ENCODE assay signal across 9 cellular contexts in the genomic region with DNA sequence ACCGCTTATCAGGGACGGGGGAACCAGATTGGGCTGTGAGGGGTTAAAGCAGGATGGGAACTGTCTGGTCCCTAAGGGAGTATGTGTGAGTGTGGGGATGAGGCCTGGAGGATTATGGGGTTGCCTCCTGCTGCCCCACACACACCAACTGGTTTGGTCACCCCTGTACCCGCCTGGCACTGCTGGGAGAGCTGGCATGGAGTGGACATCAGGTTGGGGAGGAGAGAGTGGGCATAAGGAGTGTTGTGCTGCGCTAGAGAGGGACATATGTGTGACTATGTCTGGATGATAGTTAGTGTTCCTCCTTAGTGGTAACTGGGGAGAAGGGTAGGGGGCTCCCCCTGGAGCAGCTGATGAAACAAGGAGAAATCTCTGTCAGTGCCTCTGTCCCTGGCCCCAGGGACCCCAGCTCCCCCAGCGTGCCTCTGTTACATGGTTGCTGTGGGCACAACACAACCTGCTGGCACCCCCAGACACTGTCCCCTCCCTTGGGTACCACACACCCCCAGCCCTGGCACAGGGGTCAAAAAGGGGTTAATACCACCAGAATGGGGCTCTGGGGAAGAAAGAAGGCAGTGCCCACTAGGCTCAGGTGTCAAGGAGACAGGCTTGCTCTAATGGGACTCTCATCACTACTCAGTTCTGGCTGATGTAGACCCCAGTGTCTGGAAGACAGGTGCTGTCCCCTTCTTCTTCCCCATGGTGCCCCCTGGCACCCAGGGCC. TPM values are rescaled to one million over a fixed set of nuclear protein-coding genes. Genes with fewer than 3 reads are reported as not detected.
DNase-seq lines count a peak whose midpoint lies in the region; ATAC-seq, FAIRE-seq and TF ChIP-seq lines count a peak whose summit lies in the region.
"Had no signal": no experiment of that assay in that cellular context is flagged by ENCODE, and none has a peak within 500 bp of the region (broad histone marks: within the 10 kb centered on the region; RNA-seq: fewer than 3 reads in every experiment).

No MANE protein-coding gene starts in this region.

- H3K27me3 Mint-ChIP-seq in activated CD4-positive, alpha-beta T cell treated with anti-CD3 and anti-CD28 coated beads, Interleukin-2, amount 10 ng/mL, durations not matched to agents 7 days and 5 days, result no peaks in the 10 kb centered on the region

- no peak for TF ChIP-seq RAD21 in GM12878 (IDR thresholded peaks at IDR 0.05; ENCODE audit: insufficient read depth, low read depth, low read length)

- no peaks in the 10 kb centered on the region; a peak in 2 of 4 replicates for H3K36me3 ChIP-seq in GM12878 (ENCODE audit: control insufficient read depth in 2 of 2, insufficient read depth in 2 of 2, low read length in 1 of 2)
- no peaks in the 10 kb centered on the region for H3K36me3 ChIP-seq in right lobe of liver
- H3K36me3 ChIP-seq in tibial nerve, result no peaks in the 10 kb centered on the region

- no peak for DNase-seq in activated CD4-positive, alpha-beta T cell treated with anti-CD3 and anti-CD28 coated beads, Interleukin-2, amount 10 ng/mL, durations not matched to agents 7 days and 5 days
- no peak for DNase-seq in activated CD4-positive, alpha-beta T cell treated with anti-CD3 and anti-CD28 coated beads, Interleukin-2, amount 50 U/mL, for 1 hour
- no peak for DNase-seq in GM12878 (ENCODE audit: low read depth, low spot score)
- peak in 2 of 3 donors; percentile 24 to 50 for DNase-seq in right lobe of liver
- no peak for DNase-seq in tibial nerve (ENCODE audit: low spot score in 2 of 2)
- no peak for DNase-seq in NCI-H1105 (lab: John Stamatoyannopoulos, UW)
- DNase-seq in NCI-H226, result no peak
- DNase-seq: activated CD4-positive, alpha-beta T cell treated with anti-CD3 and anti-CD28 coated beads, Interleukin-2, amount 50 U/mL, for 4 hours had no signal

- H3K9me3 ChIP-seq in GM12878 (replicated peaks; ENCODE audit: control insufficient read depth, insufficient read depth, low read length) (no peaks in the 10 kb centered on the region), right lobe of liver (no peaks in the 10 kb centered on the region), tibial nerve (no peaks in the 10 kb centered on the region)

- 0 out of 2 replicates have a peak overlapping the region, but pooled peaks have one; percentile 43 for H2AFZ ChIP-seq in GM12878 (ENCODE audit: control insufficient read depth, low read depth, low read length)

- H3K4me1 Mint-ChIP-seq in activated CD4-positive, alpha-beta T cell treated with anti-CD3 and anti-CD28 coated beads, Interleukin-2, amount 10 ng/mL, durations not matched to agents 7 days and 5 days, result peaks cover 53% of the 10 kb centered on the region

- H3K9me3 Mint-ChIP-seq in activated CD4-positive, alpha-beta T cell treated with anti-CD3 and anti-CD28 coated beads, Interleukin-2, amount 10 ng/mL, durations not matched to agents 7 days and 5 days, result no peaks in the 10 kb centered on the region

- TF ChIP-seq EP300 in GM12878 (IDR thresholded peaks at IDR 0.05; ENCODE audit: borderline replicate concordance in 1 of 2, control insufficient read depth in 1 of 2, low read depth in 2 of 2, low read length in 2 of 2) (no peak), tibial nerve (IDR thresholded peaks at IDR 0.05) (no peak)

- intact Hi-C loops in GM12878 (cut with micrococcal nuclease; ENCODE audit: unreplicated experiment) (loop anchor here (5.0 kb wide), 1 partner anchor 42 kb away; a partner anchor contains a TSS), right lobe of liver (cut with DNase I) (no loop called here)

- SMC1A ChIA-PET in GM12878 (lab: Charles Lee; ENCODE audit: uncharacterized antibody, unreplicated experiment), result interaction anchor here (0.6 to 1.4 kb wide), 6 partner anchors 8 to 825 kb away, joined by 3 to 4 read pairs (median 3); no protein-coding TSS in a partner anchor

- peak overlapping the region; percentile 99 for H3K4me3 ChIP-seq in GM12878
- peak overlapping the region; percentile 84 to 93 (median 91) for H3K4me3 ChIP-seq in right lobe of liver
- peak overlapping the region; percentile 58 to 94 (median 78) for H3K4me3 ChIP-seq in tibial nerve

- peak overlapping the region; percentile 85 for H3K9ac ChIP-seq in GM12878 (ENCODE audit: control insufficient read depth, insufficient read depth, low read length)

- in situ Hi-C loops in GM12878 (cut with MboI), result no loop called here

- H3K79me2 ChIP-seq in GM12878 (ENCODE audit: control insufficient read depth, insufficient read depth, low read length), result peaks cover 59% of the 10 kb centered on the region

- H3K27me3 ChIP-seq in GM12878 (replicated peaks in 1 of 2; ENCODE audit: control insufficient read depth in 2 of 2, insufficient read depth in 2 of 2, low read length in 1 of 2) (no peaks in the 10 kb centered on the region), right lobe of liver (no peaks in the 10 kb centered on the region), tibial nerve (no peaks in the 10 kb centered on the region)

- H3K4me2 ChIP-seq in GM12878 (ENCODE audit: control insufficient read depth, insufficient read depth), result peak overlapping the region; percentile 98

- H4K20me1 ChIP-seq in GM12878 (ENCODE audit: control insufficient read depth, insufficient read depth), result 0 out of 2 replicates have a peak, but pooled peaks cover 3% of the 10 kb centered on the region

- H3K4me3 Mint-ChIP-seq in activated CD4-positive, alpha-beta T cell treated with anti-CD3 and anti-CD28 coated beads, Interleukin-2, amount 10 ng/mL, durations not matched to agents 7 days and 5 days, result peak overlapping the region; percentile 96

- TF ChIP-seq POLR2A in GM12878 (IDR thresholded peaks at IDR 0.05; ENCODE audit: low read depth, low read length) (no peak), right lobe of liver (IDR thresholded peaks at IDR 0.05) (no peak), tibial nerve (IDR thresholded peaks at IDR 0.05) (no peak)

- POLR2A ChIA-PET in activated CD4-positive, alpha-beta T cell treated with anti-CD3 and anti-CD28 coated beads, Interleukin-2, amount 10 ng/mL, durations not matched to agents 7 days and 5 days (lab: Charles Lee), result no interaction called here
- POLR2A ChIA-PET in GM12878 (lab: Charles Lee), result interaction anchor here (1.0 to 1.9 kb wide), 7 partner anchors 12 to 53 kb away, joined by 3 to 8 read pairs (median 4); a partner anchor contains a TSS

- TF ChIP-seq CTCF in GM12878 (IDR thresholded peaks at IDR 0.05 in 2 of 3, conservative IDR thresholded peaks at IDR 0.05 in 1 of 3; ENCODE audit: control insufficient read depth in 2 of 3, extremely low read depth in 1 of 3, insufficient read depth in 1 of 3, low read depth in 3 of 3, low read length in 3 of 3), result no peak
- no peak for TF ChIP-seq CTCF in right lobe of liver (IDR thresholded peaks at IDR 0.05)
- TF ChIP-seq CTCF in tibial nerve (IDR thresholded peaks at IDR 0.05), result no peak

- RAD21 ChIA-PET in GM12878 (lab: Charles Lee; ENCODE audit: unreplicated experiment), result interaction anchor here (1.1 to 3.3 kb wide), 4 partner anchors 11 to 49 kb away, joined by 4 to 14 read pairs (median 4); a partner anchor contains a TSS

- H3K27ac Mint-ChIP-seq in activated CD4-positive, alpha-beta T cell treated with anti-CD3 and anti-CD28 coated beads, Interleukin-2, amount 10 ng/mL, durations not matched to agents 7 days and 5 days, result peak overlapping the region; percentile 91

- no peak for FAIRE-seq in GM12878 (lab: Jason Lieb, UNC)

- BruUV-seq in GM12878 (replicated peaks; lab: Mats Ljungman, UMichigan), result TSS peak; percentile 56

- H3K36me3 Mint-ChIP-seq in activated CD4-positive, alpha-beta T cell treated with anti-CD3 and anti-CD28 coated beads, Interleukin-2, amount 10 ng/mL, durations not matched to agents 7 days and 5 days (ENCODE audit: low read depth), result peaks cover 21% of the 10 kb centered on the region

- CTCF ChIA-PET in activated CD4-positive, alpha-beta T cell treated with anti-CD3 and anti-CD28 coated beads, Interleukin-2, amount 10 ng/mL, durations not matched to agents 7 days and 5 days (lab: Charles Lee), result interaction anchor here (0.8 to 13.0 kb wide), 4 partner anchors 10 to 68 kb away, joined by 3 to 184 read pairs (median 4); a partner anchor contains a TSS
- CTCF ChIA-PET in GM12878 (lab: Yijun Ruan, JAX), result interaction anchor here (0.6 to 2.1 kb wide), 6 partner anchors 8 to 60 kb away, joined by 3 to 18 read pairs (median 3); no protein-coding TSS in a partner anchor

- H3K4me1 ChIP-seq in GM12878 (ENCODE audit: control insufficient read depth, insufficient read depth, low read length) (peaks cover 44% of the 10 kb centered on the region), right lobe of liver (peaks cover 0 to 59% (median 29%) of the 10 kb centered on the region in 4 donors), tibial nerve (peaks cover 0 to 66% (median 57%) of the 10 kb centered on the region in 4 donors)

- WGBS in GM12878 (ENCODE audit: insufficient coverage, insufficient replicate concordance, low lambda C conversion rate, missing lambda C conversion rate), result 1% methylated on average over 5 of the region's 5 CpGs
- 18% methylated on average over 5 of the region's 5 CpGs for WGBS in right lobe of liver (ENCODE audit: insufficient coverage, low coverage, low lambda C conversion rate, missing lambda C conversion rate)
- 29 to 34% methylated on average over 5 of the region's 5 CpGs for WGBS in tibial nerve, 2 donors

- H3K27ac ChIP-seq in GM12878 (ENCODE audit: control insufficient read depth, insufficient read depth), result peak overlapping the region; percentile 91
- peak overlapping the region; percentile 81 to 95 (median 94) for H3K27ac ChIP-seq in right lobe of liver
- peak overlapping the region; percentile 88 to 99 (median 98) for H3K27ac ChIP-seq in tibial nerve

- ATAC-seq in GM12878, result no peak
- ATAC-seq in right lobe of liver, result no peak
- ATAC-seq in HG03280 (IDR thresholded peaks at IDR 0.05; ENCODE audit: unreplicated experiment), result no peak

RNA-seq across cellular contexts. Expression of a gene that starts 1.9 kb away (rescaled TPM):
- 100 to 1,000 TPM; 112 to 127 TPM for total RNA-seq in activated CD4-positive, alpha-beta T cell treated with anti-CD3 and anti-CD28 coated beads, Interleukin-2, amount 10 ng/mL, durations not matched to agents 7 days and 5 days
- total RNA-seq in GM12878 (2013; cell fraction: nucleolus; rRNA removed), result 35.3 and 35.9 TPM in 2 replicates
- total RNA-seq in GM12878 (2014; rRNA removed) (26.8 and 28.1 TPM in 2 replicates), GM12878 (2014; rRNA removed; fragmentation: Illumina TruSeq; extraction: Trizol) (13.1 and 13.4 TPM in 2 replicates), GM12878 (2021) (42.0 and 44.9 TPM in 2 replicates), right lobe of liver (10 to 100 TPM; 35.0 to 83.8 (median 38.8) TPM), tibial nerve (10 to 100 TPM; 44.6 to 53.4 (median 49.5) TPM)
- 3.9 TPM for polyA plus RNA-seq in GM12878 (2011; ENCODE audit: low read depth)
- polyA plus RNA-seq in GM12878 (2011; rRNA removed) (9.1 and 20.6 TPM in 2 replicates), GM12878 (2014; fragmentation: Illumina TruSeq; extraction: Trizol) (2.8 and 9.2 TPM in 2 replicates), GM12878 (2014; fragmentation: Nextera tagmentation; extraction: Ambion mirVana) (under 1 TPM; 0.11 to 0.13 TPM), GM12878 (2014; rRNA removed) (33.0 and 33.5 TPM in 2 replicates), GM12878 (2016; fragmentation: Nextera tagmentation; extraction: Ambion mirVana) (1 to 10 TPM; 2.6 to 3.1 TPM)
- 34.7 and 44.3 TPM in 2 replicates for polyA plus RNA-seq in GM12878 (2011; cell fraction: cytosol; rRNA removed)
- 81.0 and 98.7 TPM in 2 replicates for polyA plus RNA-seq in GM12878 (2011; cell fraction: nucleus; rRNA removed)
- polyA plus RNA-seq in GM12878 (2012), result 20.8 and 23.8 TPM in 2 replicates
- polyA minus RNA-seq in GM12878 (2011; rRNA and poly(A)+ RNA removed), result 12.2 and 29.8 TPM in 2 replicates
- 14.4 and 19.2 TPM in 2 replicates for polyA minus RNA-seq in GM12878 (2011; cell fraction: cytosol; rRNA and poly(A)+ RNA removed)
- polyA minus RNA-seq in GM12878 (2011; cell fraction: nucleus; rRNA and poly(A)+ RNA removed), result 14.1 and 24.6 TPM in 2 replicates

RNA-seq across cellular contexts. Expression of a gene that starts 11.1 kb away (rescaled TPM):
- 1 to 10 TPM in 1 of 2 experiments, under 1 TPM in 1; 0.85 to 1.0 TPM for total RNA-seq in activated CD4-positive, alpha-beta T cell treated with anti-CD3 and anti-CD28 coated beads, Interleukin-2, amount 10 ng/mL, durations not matched to agents 7 days and 5 days
- total RNA-seq in GM12878 (2013; cell fraction: nucleolus; rRNA removed), result 2.4 and 3.5 TPM in 2 replicates
- total RNA-seq in GM12878 (2014; rRNA removed), result 0.93 and 1.1 TPM in 2 replicates
- 0.27 and 0.88 TPM in 2 replicates for total RNA-seq in GM12878 (2014; rRNA removed; fragmentation: Illumina TruSeq; extraction: Trizol)
- 0.40 and 0.64 TPM in 2 replicates for total RNA-seq in GM12878 (2021)
- not detected for polyA plus RNA-seq in GM12878 (2011; ENCODE audit: low read depth)
- not detected in 2 replicates for polyA plus RNA-seq in GM12878 (2011; rRNA removed)
- polyA plus RNA-seq in GM12878 (2011; cell fraction: cytosol; rRNA removed), result not detected in 2 replicates
- 0.25 and 0.92 TPM in 2 replicates for polyA plus RNA-seq in GM12878 (2011; cell fraction: nucleus; rRNA removed)
- not detected in 2 replicates for polyA plus RNA-seq in GM12878 (2012)
- not detected in 2 replicates for polyA plus RNA-seq in GM12878 (2014; fragmentation: Illumina TruSeq; extraction: Trizol)
- polyA plus RNA-seq in GM12878 (2014; fragmentation: Nextera tagmentation; extraction: Ambion mirVana), result not detected
- not detected in 2 replicates for polyA plus RNA-seq in GM12878 (2014; rRNA removed)
- not detected for polyA plus RNA-seq in GM12878 (2016; fragmentation: Nextera tagmentation; extraction: Ambion mirVana)
- polyA minus RNA-seq in GM12878 (2011; rRNA and poly(A)+ RNA removed), result 2.0 and 2.7 TPM in 2 replicates
- polyA minus RNA-seq in GM12878 (2011; cell fraction: cytosol; rRNA and poly(A)+ RNA removed), result not detected in 2 replicates
- polyA minus RNA-seq in GM12878 (2011; cell fraction: nucleus; rRNA and poly(A)+ RNA removed), result 2.2 and 3.1 TPM in 2 replicates
- total RNA-seq in right lobe of liver, result not detected
- total RNA-seq in tibial nerve, result 1 to 10 TPM in 1 of 4 donors, not detected in 3; 1.5 TPM

RNA-seq across cellular contexts. Expression of a gene that starts 21.4 kb away (rescaled TPM):
- total RNA-seq in activated CD4-positive, alpha-beta T cell treated with anti-CD3 and anti-CD28 coated beads, Interleukin-2, amount 10 ng/mL, durations not matched to agents 7 days and 5 days, result 10 to 100 TPM; 41.2 to 41.3 TPM
- 28.4 and 33.1 TPM in 2 replicates for total RNA-seq in GM12878 (2013; cell fraction: nucleolus; rRNA removed)
- total RNA-seq in GM12878 (2014; rRNA removed) (64.2 and 68.7 TPM in 2 replicates), GM12878 (2014; rRNA removed; fragmentation: Illumina TruSeq; extraction: Trizol) (41.4 and 41.9 TPM in 2 replicates), GM12878 (2021) (53.6 and 61.5 TPM in 2 replicates), right lobe of liver (10 to 100 TPM; 18.3 to 33.1 (median 24.6) TPM), tibial nerve (10 to 100 TPM; 17.4 to 33.6 (median 23.6) TPM)
- polyA plus RNA-seq in GM12878 (2011; ENCODE audit: low read depth), result 25.9 TPM
- polyA plus RNA-seq in GM12878 (2011; rRNA removed) (22.0 and 39.2 TPM in 2 replicates), GM12878 (2014; fragmentation: Illumina TruSeq; extraction: Trizol) (29.9 and 51.6 TPM in 2 replicates), GM12878 (2014; fragmentation: Nextera tagmentation; extraction: Ambion mirVana) (10 to 100 TPM; 22.9 to 30.1 TPM), GM12878 (2014; rRNA removed) (78.7 and 85.7 TPM in 2 replicates), GM12878 (2016; fragmentation: Nextera tagmentation; extraction: Ambion mirVana) (10 to 100 TPM; 82.5 to 93.4 TPM)
- 51.2 and 72.3 TPM in 2 replicates for polyA plus RNA-seq in GM12878 (2011; cell fraction: cytosol; rRNA removed)
- polyA plus RNA-seq in GM12878 (2011; cell fraction: nucleus; rRNA removed), result 74.9 and 79.0 TPM in 2 replicates
- 24.4 and 29.4 TPM in 2 replicates for polyA plus RNA-seq in GM12878 (2012)
- polyA minus RNA-seq in GM12878 (2011; rRNA and poly(A)+ RNA removed), result 40.4 and 64.8 TPM in 2 replicates
- polyA minus RNA-seq in GM12878 (2011; cell fraction: cytosol; rRNA and poly(A)+ RNA removed), result 16.8 and 23.3 TPM in 2 replicates
- 18.7 and 27.7 TPM in 2 replicates for polyA minus RNA-seq in GM12878 (2011; cell fraction: nucleus; rRNA and poly(A)+ RNA removed)

RNA-seq across cellular contexts. Expression of a gene that starts 29.1 kb away (rescaled TPM):
- under 1 TPM; 0.50 to 0.73 TPM for total RNA-seq in activated CD4-positive, alpha-beta T cell treated with anti-CD3 and anti-CD28 coated beads, Interleukin-2, amount 10 ng/mL, durations not matched to agents 7 days and 5 days
- 0.37 and 0.38 TPM in 2 replicates for total RNA-seq in GM12878 (2013; cell fraction: nucleolus; rRNA removed)
- total RNA-seq in GM12878 (2014; rRNA removed) (not detected in 2 replicates), GM12878 (2014; rRNA removed; fragmentation: Illumina TruSeq; extraction: Trizol) (not detected in 2 replicates), GM12878 (2021) (0.36 TPM in 1 of 2 replicates, not detected in the other), right lobe of liver (1 to 10 TPM in 1 of 6 experiments, under 1 TPM in 4, not detected in 1; 0.72 to 1.4 (median 0.81) TPM), tibial nerve (1 to 10 TPM in 3 of 4 donors, under 1 TPM in 1; 0.90 to 4.2 (median 1.7) TPM)
- not detected for polyA plus RNA-seq in GM12878 (2011; ENCODE audit: low read depth)
- polyA plus RNA-seq in GM12878 (2011; rRNA removed) (0.10 and 0.41 TPM in 2 replicates), GM12878 (2014; fragmentation: Illumina TruSeq; extraction: Trizol) (not detected in 2 replicates), GM12878 (2014; fragmentation: Nextera tagmentation; extraction: Ambion mirVana) (not detected), GM12878 (2014; rRNA removed) (0.11 and 0.33 TPM in 2 replicates), GM12878 (2016; fragmentation: Nextera tagmentation; extraction: Ambion mirVana) (not detected)
- polyA plus RNA-seq in GM12878 (2011; cell fraction: cytosol; rRNA removed), result 0.12 TPM in 2 replicates
- 3.2 and 4.1 TPM in 2 replicates for polyA plus RNA-seq in GM12878 (2011; cell fraction: nucleus; rRNA removed)
- polyA plus RNA-seq in GM12878 (2012), result 0.12 and 0.18 TPM in 2 replicates
- polyA minus RNA-seq in GM12878 (2011; rRNA and poly(A)+ RNA removed), result not detected in 2 replicates
- polyA minus RNA-seq in GM12878 (2011; cell fraction: cytosol; rRNA and poly(A)+ RNA removed), result not detected in 2 replicates
- 0.24 and 0.67 TPM in 2 replicates for polyA minus RNA-seq in GM12878 (2011; cell fraction: nucleus; rRNA and poly(A)+ RNA removed)

RNA-seq across cellular contexts. Expression of a gene that starts 29.1 kb away (rescaled TPM):
- not detected for total RNA-seq in activated CD4-positive, alpha-beta T cell treated with anti-CD3 and anti-CD28 coated beads, Interleukin-2, amount 10 ng/mL, durations not matched to agents 7 days and 5 days
- not detected in 2 replicates for total RNA-seq in GM12878 (2013; cell fraction: nucleolus; rRNA removed)
- total RNA-seq in GM12878 (2014; rRNA removed) (not detected in 2 replicates), GM12878 (2014; rRNA removed; fragmentation: Illumina TruSeq; extraction: Trizol) (not detected in 2 replicates), GM12878 (2021) (not detected in 2 replicates), right lobe of liver (not detected), tibial nerve (1 to 10 TPM in 1 of 4 donors, under 1 TPM in 2, not detected in 1; 0.21 to 3.5 (median 0.90) TPM)
- polyA plus RNA-seq in GM12878 (2011; ENCODE audit: low read depth), result not detected
- polyA plus RNA-seq in GM12878 (2011; rRNA removed) (not detected in 2 replicates), GM12878 (2014; fragmentation: Illumina TruSeq; extraction: Trizol) (not detected in 2 replicates), GM12878 (2014; fragmentation: Nextera tagmentation; extraction: Ambion mirVana) (not detected), GM12878 (2014; rRNA removed) (not detected in 2 replicates), GM12878 (2016; fragmentation: Nextera tagmentation; extraction: Ambion mirVana) (not detected)
- not detected in 2 replicates for polyA plus RNA-seq in GM12878 (2011; cell fraction: cytosol; rRNA removed)
- polyA plus RNA-seq in GM12878 (2011; cell fraction: nucleus; rRNA removed), result 0.24 TPM in 1 of 2 replicates, not detected in the other
- polyA plus RNA-seq in GM12878 (2012), result not detected in 2 replicates
- not detected in 2 replicates for polyA minus RNA-seq in GM12878 (2011; rRNA and poly(A)+ RNA removed)
- not detected in 2 replicates for polyA minus RNA-seq in GM12878 (2011; cell fraction: cytosol; rRNA and poly(A)+ RNA removed)
- polyA minus RNA-seq in GM12878 (2011; cell fraction: nucleus; rRNA and poly(A)+ RNA removed), result not detected in 2 replicates

Comparison
In these comparisons a context has a peak if more than half of its experiments do, and no peak if none do; other contexts are left out.
1. DNase-seq: peak in right lobe of liver (2 of 3); none in activated CD4-positive, alpha-beta T cell treated with anti-CD3 and anti-CD28 coated beads, Interleukin-2, amount 10 ng/mL, durations not matched to agents 7 days and 5 days (single experiment), activated CD4-positive, alpha-beta T cell treated with anti-CD3 and anti-CD28 coated beads, Interleukin-2, amount 50 U/mL, for 1 hour (single experiment), GM12878 (single experiment), tibial nerve (0 of 2), NCI-H1105 (single experiment) and NCI-H226 (single experiment).
2. Peak in every context shown above with its lines, with median percentiles within 50 percentile points of each other: H3K27ac ChIP-seq and H3K4me3 ChIP-seq.